ENCODE assay signal across 19 cellular contexts in the genomic region with DNA sequence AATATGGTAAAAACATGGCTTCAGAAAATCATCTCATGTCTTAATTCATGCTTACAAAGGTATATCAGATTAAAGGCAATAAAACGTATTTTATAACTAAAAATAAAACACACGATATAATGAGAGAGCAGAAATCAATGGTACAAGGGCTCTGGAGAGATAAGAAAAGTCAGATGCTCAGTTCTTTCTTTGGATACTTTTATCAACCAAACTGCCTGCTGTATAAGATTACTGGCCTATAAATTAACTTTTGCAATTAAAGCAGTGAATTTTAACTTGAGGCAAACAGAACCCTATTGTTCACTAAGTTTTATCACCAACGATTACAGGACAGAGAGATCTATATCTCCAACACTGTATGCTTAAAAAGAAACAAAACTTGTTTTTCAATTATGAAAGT.
"Had no signal": no experiment of that assay in that cellular context is flagged by ENCODE, and none has a peak within 500 bp of the region (broad histone marks: within the 10 kb centered on the region; RNA-seq: fewer than 3 reads in every experiment).

No MANE protein-coding gene starts in this region.

- FAIRE-seq: kidney had no signal

- H3K27me3 ChIP-seq: esophagus squamous epithelium, gastroesophageal sphincter, neutrophil had no signal

- H3K4me2 ChIP-seq: smooth muscle cell had no signal

- H3K36me3 Mint-ChIP-seq: naive thymus-derived CD8-positive, alpha-beta T cell had no signal

- H3K4me1 Mint-ChIP-seq: naive thymus-derived CD8-positive, alpha-beta T cell had no signal

- H3K27ac Mint-ChIP-seq: dendritic cell treated with granulocyte-macrophage colony-stimulating factor and Interleukin-4, amounts not matched to agents 40 ng/mL and 50 ng/mL, for 4 days; effector memory CD8-positive, alpha-beta T cell; naive thymus-derived CD8-positive, alpha-beta T cell had no signal

- H3K9me3 Mint-ChIP-seq: dendritic cell treated with granulocyte-macrophage colony-stimulating factor and Interleukin-4, amounts not matched to agents 40 ng/mL and 50 ng/mL, for 4 days; effector memory CD8-positive, alpha-beta T cell; naive thymus-derived CD8-positive, alpha-beta T cell had no signal

- DNase-seq: effector memory CD8-positive, alpha-beta T cell; esophagus squamous epithelium; foreskin fibroblast; glutamatergic neuron; kidney; left cardiac atrium; left ventricle myocardium superior; mesenchymal stem cell; naive thymus-derived CD8-positive, alpha-beta T cell; posterior cingulate gyrus; right cardiac atrium; stimulated activated CD4-positive, alpha-beta T cell treated with anti-CD3 and anti-CD28 coated beads, Interleukin-2, amount 100 ng/mL, for 48 hours; stimulated activated naive CD4-positive, alpha-beta T cell treated with Interleukin-2 at 50 U/mL for 16 hours; trophoblast cell had no signal

- H3K4me3 Mint-ChIP-seq: dendritic cell treated with granulocyte-macrophage colony-stimulating factor and Interleukin-4, amounts not matched to agents 40 ng/mL and 50 ng/mL, for 4 days; effector memory CD8-positive, alpha-beta T cell; naive thymus-derived CD8-positive, alpha-beta T cell had no signal

- H3K9me3 ChIP-seq: esophagus squamous epithelium, gastroesophageal sphincter, neutrophil had no signal

- H3K36me3 ChIP-seq: esophagus squamous epithelium, gastroesophageal sphincter, neutrophil had no signal

- H3K27me3 Mint-ChIP-seq: dendritic cell treated with granulocyte-macrophage colony-stimulating factor and Interleukin-4, amounts not matched to agents 40 ng/mL and 50 ng/mL, for 4 days; effector memory CD8-positive, alpha-beta T cell; naive thymus-derived CD8-positive, alpha-beta T cell had no signal

- H3K4me1 ChIP-seq: esophagus squamous epithelium, gastroesophageal sphincter had no signal

- H3K4me3 ChIP-seq: esophagus squamous epithelium, gastroesophageal sphincter, lung, smooth muscle cell had no signal

- H3K27ac ChIP-seq: esophagus squamous epithelium, gastroesophageal sphincter, neutrophil had no signal
